Comparison of ENCODE assay signal across 9 cellular contexts in genomic region chr3:126752303-126753190, GRCh38. TPM values are rescaled to one million over a fixed set of nuclear protein-coding genes. Genes with fewer than 3 reads are reported as not detected.
DNase-seq lines count a peak whose midpoint lies in the region; ATAC-seq and TF ChIP-seq lines count a peak whose summit lies in the region.
"Had no signal": no experiment of that assay in that cellular context is flagged by ENCODE, and none has a peak within 500 bp of the region (broad histone marks: within the 10 kb centered on the region; RNA-seq: fewer than 3 reads in every experiment).

No MANE protein-coding gene starts in this region.

- H3K4me3 Mint-ChIP-seq in HFFc6, result no peak overlapping the region
- H3K4me3 Mint-ChIP-seq: dendritic cell treated with granulocyte-macrophage colony-stimulating factor and Interleukin-4, amounts not matched to agents 40 ng/mL and 50 ng/mL, for 4 days had no signal

- TF ChIP-seq CTCF in DND-41 (IDR thresholded peaks at IDR 0.05; ENCODE audit: borderline replicate concordance, extremely low read depth, low read length, poor library complexity, severe bottlenecking), result peak; percentile 83
- peak; percentile 95 for TF ChIP-seq CTCF in HFFc6 (IDR thresholded peaks at IDR 0.05)
- TF ChIP-seq CTCF in lower leg skin (IDR thresholded peaks at IDR 0.05), result peak in 1 of 3 donors; percentile 73

- no peaks in the 10 kb centered on the region for H3K36me3 ChIP-seq in DND-41 (ENCODE audit: insufficient read depth, low read length)

- peaks cover 42% of the 10 kb centered on the region for H4K20me1 ChIP-seq in DND-41 (ENCODE audit: insufficient read depth, low read length)

- H3K9me3 Mint-ChIP-seq in HFFc6, result no peaks in the 10 kb centered on the region
- H3K9me3 Mint-ChIP-seq: dendritic cell treated with granulocyte-macrophage colony-stimulating factor and Interleukin-4, amounts not matched to agents 40 ng/mL and 50 ng/mL, for 4 days had no signal

- no peak for TF ChIP-seq POLR2A in lower leg skin (IDR thresholded peaks at IDR 0.05)

- peak overlapping the region; percentile 57; the same call in 1 of the 2 replicates for H3K27ac Mint-ChIP-seq in HFFc6
- H3K27ac Mint-ChIP-seq: dendritic cell treated with granulocyte-macrophage colony-stimulating factor and Interleukin-4, amounts not matched to agents 40 ng/mL and 50 ng/mL, for 4 days had no signal

- WGBS in lower leg skin, 2 donors, result 30 to 40% methylated on average over 15 of the region's 15 CpGs

- peaks cover 3% of the 10 kb centered on the region; the same call in 1 of the 2 replicates for H3K79me2 ChIP-seq in DND-41 (ENCODE audit: insufficient read depth, low read length)

- peak; percentile 68 for DNase-seq in DND-41
- DNase-seq in HFFc6, result peak; percentile 68
- DNase-seq in NCI-H2196 (lab: John Stamatoyannopoulos, UW; ENCODE audit: unreplicated experiment), result peak; percentile 81
- peak; percentile 18 to 29 for DNase-seq in activated CD4-positive, alpha-beta T cell treated with anti-CD3 and anti-CD28 coated beads for 4 hours
- peak; percentile 57 to 78 for DNase-seq in dermis microvascular lymphatic vessel endothelial cell (ENCODE audit: low read depth in 2 of 2)
- DNase-seq in lower leg skin (ENCODE audit: low spot score in 2 of 2), result peak; percentile 70 to 94
- DNase-seq in stimulated activated CD4-positive, alpha-beta T cell treated with anti-CD3 and anti-CD28 coated beads, TNF-alpha, amount 100 ng/mL, for 4 hours (ENCODE audit: low read depth in 3 of 3), result peak in 2 of 3 experiments; percentile 7 to 11

- H2AFZ ChIP-seq in DND-41 (ENCODE audit: low read depth, low read length), result no peak overlapping the region

- no peak overlapping the region for H3K27ac ChIP-seq in DND-41 (ENCODE audit: low read length)

- ATAC-seq in DND-41 (ENCODE audit: insufficient read depth, low read depth) (peak; percentile 95), GM19452 (IDR thresholded peaks at IDR 0.05; ENCODE audit: unreplicated experiment) (no peak)

- H3K4me1 Mint-ChIP-seq in HFFc6 (ENCODE audit: low read depth), result peaks cover 26% of the 10 kb centered on the region

- no peak overlapping the region for H3K9ac ChIP-seq in DND-41 (ENCODE audit: low read depth, low read length)

- no peaks in the 10 kb centered on the region for H3K9me3 ChIP-seq in DND-41 (ENCODE audit: insufficient read depth, low read length, severe bottlenecking)

- H3K27me3 ChIP-seq in DND-41 (ENCODE audit: insufficient read depth, low read length, poor library complexity), result no peaks in the 10 kb centered on the region

- intact Hi-C loops in lower leg skin (cut with DNase I; ENCODE audit: low total_unique reads), result loop anchor here (5.0 to 10.0 kb wide), 2 partner anchors 230 to 702 kb away; partner anchors contain the start of gene PLXNA1

- H3K36me3 Mint-ChIP-seq in HFFc6 (ENCODE audit: low read depth), result no peaks in the 10 kb centered on the region

- no peaks in the 10 kb centered on the region for H3K4me1 ChIP-seq in DND-41 (ENCODE audit: insufficient read depth, low read length)

- peaks cover 3% of the 10 kb centered on the region for H3K27me3 Mint-ChIP-seq in HFFc6 (ENCODE audit: insufficient read depth)
- H3K27me3 Mint-ChIP-seq: dendritic cell treated with granulocyte-macrophage colony-stimulating factor and Interleukin-4, amounts not matched to agents 40 ng/mL and 50 ng/mL, for 4 days had no signal

- H3K4me3 ChIP-seq in DND-41 (ENCODE audit: low read depth in 1 of 2, low read length in 2 of 2) (no peak overlapping the region), lower leg skin (ENCODE audit: low read depth, poor library complexity, severe bottlenecking) (no peak overlapping the region)

- H3K4me2 ChIP-seq in DND-41 (ENCODE audit: insufficient read depth, low read length), result no peak overlapping the region

RNA-seq across cellular contexts. Expression of gene CHCHD6, which starts 48.5 kb away (rescaled TPM):
- total RNA-seq in HFFc6 (2021; fragmentation: NEBNext Ultra II Directional; extraction: Animal tissue kit (Norgen Biotek cat#: 25700)), result 10 to 100 TPM; 18.6 to 22.9 (median 19.9) TPM
- total RNA-seq in dermis microvascular lymphatic vessel endothelial cell, result 6.7 and 6.8 TPM in 2 replicates
- total RNA-seq in lower leg skin, result 10 to 100 TPM; 15.6 to 25.8 (median 21.2) TPM

Comparison
In these comparisons a context has a peak if more than half of its experiments do, and no peak if none do; other contexts are left out.
1. DNase-seq: peak in every context shown above with its lines; median percentile 82 in lower leg skin; 81 in NCI-H2196; 68 in DND-41; 68 in HFFc6; 68 in dermis microvascular lymphatic vessel endothelial cell; 24 in activated CD4-positive, alpha-beta T cell treated with anti-CD3 and anti-CD28 coated beads for 4 hours; 9 in stimulated activated CD4-positive, alpha-beta T cell treated with anti-CD3 and anti-CD28 coated beads, TNF-alpha, amount 100 ng/mL, for 4 hours.